In the genomic region with DNA sequence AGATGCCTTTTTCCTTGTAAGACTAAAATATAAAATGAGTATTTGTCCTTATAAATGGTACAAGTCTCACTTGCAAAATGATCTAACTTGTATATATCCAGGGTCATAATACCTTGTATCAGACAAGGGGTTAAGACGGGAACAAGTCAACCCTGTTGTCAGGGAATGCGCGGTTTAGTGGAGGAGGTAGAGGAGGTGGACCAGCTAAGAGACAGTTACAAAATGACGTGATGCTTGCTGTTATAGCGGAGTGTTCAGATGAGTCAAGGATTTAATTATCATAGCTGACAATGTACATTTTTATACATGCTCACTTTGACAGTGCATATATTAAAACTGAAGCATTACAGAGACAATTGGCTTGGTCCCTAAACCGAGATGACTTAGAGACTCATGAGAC, we compare ENCODE assay signal across 21 cellular contexts. TPM values are rescaled to one million over a fixed set of nuclear protein-coding genes. Genes with fewer than 3 reads are reported as not detected.
A peak's percentile ranks its signal among the peaks of the same experiment; 100 is the strongest.
DNase-seq lines count a peak whose midpoint lies in the region; ATAC-seq and TF ChIP-seq lines count a peak whose summit lies in the region.
"Had no signal": no experiment of that assay in that cellular context is flagged by ENCODE, and none has a peak within 500 bp of the region (broad histone marks: within the 10 kb centered on the region; RNA-seq: fewer than 3 reads in every experiment).

No MANE protein-coding gene starts in this region.

- H2AFZ ChIP-seq in neural progenitor cell (replicated peaks), result no peak overlapping the region
- H2AFZ ChIP-seq: GM23248 had no signal

- no peak for TF ChIP-seq CTCF in neural progenitor cell (IDR thresholded peaks at IDR 0.05)

- DNase-seq in amniotic epithelial cell (ENCODE audit: low read depth) (peak; percentile 17), head of caudate nucleus (peak in 33 of 42 donors; percentile 11 to 85 (median 46)), neural progenitor cell (ENCODE audit: low spot score) (no peak), superior temporal gyrus (ENCODE audit: extremely low spot score) (peak; percentile 38), epidermal melanocyte (ENCODE audit: insufficient read length, low spot score) (no peak), dermis blood vessel endothelial cell (no peak)
- DNase-seq: Caco-2; CD4-positive, CD25-positive, alpha-beta regulatory T cell; CD8-positive, alpha-beta T cell; DMS79; EL; GDM1; GM23248; H7; HCEC 1CT had no signal

- no peaks in the 10 kb centered on the region for H3K9me3 ChIP-seq in neural progenitor cell (ENCODE audit: low read depth)
- H3K9me3 ChIP-seq: BLaER1, Caco-2 had no signal

- no peaks in the 10 kb centered on the region for H3K9me3 Mint-ChIP-seq in neural progenitor cell
- H3K9me3 Mint-ChIP-seq: CD4-positive, CD25-positive, alpha-beta regulatory T cell; CD8-positive, alpha-beta T cell had no signal

- no peak overlapping the region for H3K4me3 ChIP-seq in neural progenitor cell
- H3K4me3 ChIP-seq: BLaER1, GM12878, GM23248 had no signal

- H3F3A ChIP-seq in neural progenitor cell (ENCODE audit: low read depth), result no peaks in the 10 kb centered on the region

- H3K4me1 ChIP-seq in neural progenitor cell, result no peaks in the 10 kb centered on the region
- H3K4me1 ChIP-seq: BLaER1, Caco-2 had no signal

- peaks cover 3% of the 10 kb centered on the region for H3K27me3 Mint-ChIP-seq in neural progenitor cell (ENCODE audit: insufficient read depth, low read depth)

- peaks cover 2% of the 10 kb centered on the region for H3K4me1 Mint-ChIP-seq in neural progenitor cell
- H3K4me1 Mint-ChIP-seq: B cell; CD4-positive, CD25-positive, alpha-beta regulatory T cell had no signal

- H3K9ac ChIP-seq in neural progenitor cell, result no peak overlapping the region
- H3K9ac ChIP-seq: BLaER1, GM23248 had no signal

- no peaks in the 10 kb centered on the region for H3K36me3 ChIP-seq in neural progenitor cell
- H3K36me3 ChIP-seq: BLaER1 had no signal

- ATAC-seq in GM21576 (IDR thresholded peaks at IDR 0.05; ENCODE audit: unreplicated experiment) (no peak), esophagus mucosa (no peak)
- ATAC-seq: CD8-positive, alpha-beta T cell; GM12878 had no signal

- H3K27ac Mint-ChIP-seq in neural progenitor cell, result peak overlapping the region; percentile 2
- H3K27ac Mint-ChIP-seq: B cell; CD4-positive, CD25-positive, alpha-beta regulatory T cell; CD8-positive, alpha-beta T cell had no signal

- H4K20me1 ChIP-seq in neural progenitor cell (ENCODE audit: low read depth), result no peaks in the 10 kb centered on the region
- H4K20me1 ChIP-seq: BLaER1 had no signal

- intact Hi-C loops in head of caudate nucleus (cut with DNase I), result no loop called here

- H3K4me3 Mint-ChIP-seq in neural progenitor cell, result no peak overlapping the region
- H3K4me3 Mint-ChIP-seq: B cell; CD4-positive, CD25-positive, alpha-beta regulatory T cell; CD8-positive, alpha-beta T cell had no signal

- no peaks in the 10 kb centered on the region for H3K79me2 ChIP-seq in neural progenitor cell (ENCODE audit: low read depth)

- no peak overlapping the region for H3K27ac ChIP-seq in neural progenitor cell
- H3K27ac ChIP-seq: BLaER1, C4-2B, GM23248 had no signal

- no peaks in the 10 kb centered on the region for H3K36me3 Mint-ChIP-seq in neural progenitor cell
- H3K36me3 Mint-ChIP-seq: CD4-positive, CD25-positive, alpha-beta regulatory T cell; CD8-positive, alpha-beta T cell had no signal

- no peaks in the 10 kb centered on the region for H3K27me3 ChIP-seq in neural progenitor cell
- H3K27me3 ChIP-seq: BLaER1 had no signal

- H3K4me2 ChIP-seq in neural progenitor cell, result no peak overlapping the region
- H3K4me2 ChIP-seq: BLaER1 had no signal

RNA-seq across cellular contexts. Expression of gene KLHL25, which starts 26.8 kb away (rescaled TPM):
- total RNA-seq in neural progenitor cell (ENCODE audit: low replicate concordance) (12.1 and 25.3 TPM in 2 replicates), dermis blood vessel endothelial cell (5.4 and 7.9 TPM in 2 replicates), esophagus mucosa (4.8 TPM)

Comparison
In these comparisons a context has a peak if more than half of its experiments do, and no peak if none do; other contexts are left out.
1. DNase-seq: peak in amniotic epithelial cell (single experiment), head of caudate nucleus (33 of 42) and superior temporal gyrus (single experiment); none in neural progenitor cell (single experiment), epidermal melanocyte (single experiment) and dermis blood vessel endothelial cell (single experiment).